In the genomic region with DNA sequence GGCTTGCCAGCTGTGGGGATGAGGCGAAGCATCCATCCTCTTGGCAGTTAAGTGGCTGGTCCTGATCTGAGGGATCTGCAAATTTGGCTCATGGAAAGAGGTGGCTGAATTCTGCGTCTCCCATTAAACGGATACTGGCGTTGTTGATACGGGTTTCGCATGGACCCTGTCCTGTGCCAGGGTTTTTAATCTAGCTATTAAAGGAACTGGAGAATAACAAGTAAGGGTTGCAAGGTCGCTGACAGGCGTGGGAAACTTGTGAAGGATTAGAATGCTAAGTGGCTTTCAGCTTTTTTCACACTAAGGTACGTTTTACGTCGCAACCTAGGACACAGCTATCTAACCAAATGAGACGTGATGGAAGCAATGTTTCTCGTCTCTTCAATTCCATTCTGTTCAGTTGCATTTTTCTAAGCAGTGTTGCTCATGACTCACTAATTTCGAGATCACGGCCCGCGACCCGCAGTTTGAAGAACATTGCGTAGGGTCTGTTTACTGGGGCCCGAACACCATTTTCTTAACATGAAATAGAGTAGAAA, we compare ENCODE assay signal across 8 cellular contexts. TPM values are rescaled to one million over a fixed set of nuclear protein-coding genes. Genes with fewer than 3 reads are reported as not detected.
DNase-seq lines count a peak whose midpoint lies in the region; ATAC-seq, FAIRE-seq and TF ChIP-seq lines count a peak whose summit lies in the region.

No MANE protein-coding gene starts in this region.

- H3K27ac ChIP-seq in VCaP = peak overlapping the region; percentile 85
- H3K27ac ChIP-seq in endodermal cell (ENCODE audit: low read depth, low read length) = no peak overlapping the region

- no peaks in the 10 kb centered on the region for H3K27me3 Mint-ChIP-seq in endodermal cell (ENCODE audit: insufficient read depth)
- H3K27me3 Mint-ChIP-seq in nephron (ENCODE audit: low read depth) = no peaks in the 10 kb centered on the region

- no peaks in the 10 kb centered on the region for H3K27me3 ChIP-seq in endodermal cell (ENCODE audit: control insufficient read depth, insufficient read depth, low read length, poor library complexity, severe bottlenecking)

- intact Hi-C loops in head of caudate nucleus (cut with DNase I) = loop anchor here (10.0 kb wide), 1 partner anchor 191 kb away; no protein-coding TSS in a partner anchor

- peaks cover 10% of the 10 kb centered on the region for H3K4me1 Mint-ChIP-seq in endodermal cell
- H3K4me1 Mint-ChIP-seq in nephron = peaks cover 20% of the 10 kb centered on the region

- peaks cover 20% of the 10 kb centered on the region for H3K36me3 ChIP-seq in endodermal cell (ENCODE audit: control insufficient read depth, insufficient read depth, low read length)

- H3K36me3 Mint-ChIP-seq in endodermal cell (ENCODE audit: low read depth) = peaks cover 18% of the 10 kb centered on the region
- peaks cover 11% of the 10 kb centered on the region for H3K36me3 Mint-ChIP-seq in nephron (ENCODE audit: low read depth)

- WGBS in endodermal cell (ENCODE audit: insufficient coverage in 1 of 2, insufficient read length in 1 of 2), 2 experiments = 12 to 13% methylated on average over 14 to 20 of the region's 20 CpGs

- H3K9me3 ChIP-seq in endodermal cell (ENCODE audit: control insufficient read depth, low read length) = no peaks in the 10 kb centered on the region

- no peak for DNase-seq in GM18507 (ENCODE audit: extremely low spot score, insufficient read length, low read depth)
- DNase-seq in endodermal cell = no peak
- DNase-seq in cerebellar nuclear complex (lab: John Stamatoyannopoulos, UW) = no peak
- DNase-seq in head of caudate nucleus = no peak
- DNase-seq in NCI-H748 treated with DMSO at 0.1 percent for 48 hours (lab: John Stamatoyannopoulos, UW) = no peak

- no peaks in the 10 kb centered on the region for H3K9me3 Mint-ChIP-seq in endodermal cell
- no peaks in the 10 kb centered on the region for H3K9me3 Mint-ChIP-seq in nephron

- H3K27ac Mint-ChIP-seq in endodermal cell (peak overlapping the region; percentile 95), nephron (peak overlapping the region; percentile 95 to 99 (median 99))

- peak; percentile 3 for ATAC-seq in HG03060 (IDR thresholded peaks at IDR 0.05; ENCODE audit: low read depth, unreplicated experiment)

- H3K4me3 ChIP-seq in endodermal cell (ENCODE audit: low read length) = peak overlapping the region; percentile 92

- no peaks in the 10 kb centered on the region for H3K4me1 ChIP-seq in endodermal cell (ENCODE audit: control insufficient read depth, insufficient read depth, low read length)

- peak; percentile 49 for FAIRE-seq in GM18507 (lab: Jason Lieb, UNC)

- TF ChIP-seq CTCF in VCaP (conservative IDR thresholded peaks at IDR 0.05) = no peak
- TF ChIP-seq CTCF in endodermal cell (conservative IDR thresholded peaks at IDR 0.05) = no peak
- no peak for TF ChIP-seq CTCF in nephron (IDR thresholded peaks at IDR 0.05; ENCODE audit: unreplicated experiment in 3 of 3)

- H3K4me3 Mint-ChIP-seq in endodermal cell (peak overlapping the region; percentile 99), nephron (peak overlapping the region; percentile 100)

- H3K9ac ChIP-seq in endodermal cell (ENCODE audit: extremely low read depth, low read length, poor library complexity, severe bottlenecking) = peak overlapping the region; percentile 94

RNA-seq across cellular contexts. Expression of a gene that starts 0.9 kb away (rescaled TPM):
- total RNA-seq in endodermal cell = 10 to 100 TPM; 64.9 to 79.7 TPM
- 84.2 TPM for polyA plus RNA-seq in endodermal cell (2013, experiment 1 of 2)
- polyA plus RNA-seq in endodermal cell (2013, experiment 2 of 2) = 80.7 TPM

RNA-seq across cellular contexts. Expression of a gene that starts 23.1 kb away (rescaled TPM):
- total RNA-seq in endodermal cell = not detected
- polyA plus RNA-seq in endodermal cell (2013, experiment 1 of 2) = not detected
- polyA plus RNA-seq in endodermal cell (2013, experiment 2 of 2) = not detected

RNA-seq across cellular contexts. Expression of a gene that starts 56.6 kb away (rescaled TPM):
- 100 to 1,000 TPM; 106 to 120 TPM for total RNA-seq in endodermal cell
- 83.3 TPM for polyA plus RNA-seq in endodermal cell (2013, experiment 1 of 2)
- 74.9 TPM for polyA plus RNA-seq in endodermal cell (2013, experiment 2 of 2)
